ENCODE assay signal across 29 cellular contexts in the genomic region with DNA sequence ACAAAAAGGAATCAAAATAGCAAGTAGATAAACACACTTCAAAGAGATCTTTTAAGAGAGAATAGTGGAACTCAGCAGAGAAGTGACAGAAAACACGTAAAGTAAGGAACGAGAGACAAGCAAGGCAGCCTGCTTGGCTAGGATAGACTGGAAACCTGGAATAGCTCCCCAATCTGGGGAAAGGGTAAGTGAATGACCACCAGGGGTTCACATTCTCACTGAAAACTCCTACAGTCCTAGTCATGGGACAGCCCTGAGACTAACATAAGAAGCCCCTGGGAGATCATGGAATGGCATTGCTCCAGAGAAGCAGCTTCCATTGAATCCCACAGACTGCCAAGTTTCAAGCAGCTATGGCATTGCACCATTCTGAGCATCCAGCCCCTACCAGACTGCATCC.
"Had no signal": no experiment of that assay in that cellular context is flagged by ENCODE, and none has a peak within 500 bp of the region (broad histone marks: within the 10 kb centered on the region; RNA-seq: fewer than 3 reads in every experiment).

No MANE protein-coding gene starts in this region.

- H3K4me1 ChIP-seq: parathyroid adenoma, psoas muscle, right lobe of liver, sigmoid colon, stomach, thyroid gland, tibial nerve, upper lobe of left lung, vagina had no signal

- H3K79me2 ChIP-seq: parathyroid adenoma had no signal

- H3K27ac ChIP-seq: ovary, parathyroid adenoma, psoas muscle, right lobe of liver, sigmoid colon, stomach, thoracic aorta, thyroid gland, tibial nerve, upper lobe of left lung, vagina had no signal

- H3K27me3 Mint-ChIP-seq: natural killer cell treated with Interleukin-12 subunit alpha and Interleukin-12 subunit beta and Interleukin-15 and Interleukin-18, amount 100 ng/mL, for 72 hours; progenitor cell of endocrine pancreas; stimulated activated naive B cell treated with anti-CD40 and anti-IgM and Interleukin-4, amounts not matched to agents 10 μg/mL and 1 μg/mL and 100 μg/mL, for 72 hours; stimulated activated naive CD8-positive, alpha-beta T cell treated with anti-CD3 and anti-CD28 coated beads, Interleukin-15, Interleukin-2, amounts not matched to agents 100 ng/mL and 50 ng/mL, for 24 hours had no signal

- DNase-seq: nephron progenitor cell; occipital lobe; ovary; posterior cingulate gyrus; right cardiac atrium; right lobe of liver; sigmoid colon; small intestine; stimulated activated CD4-positive, alpha-beta T cell treated with anti-CD3 and anti-CD28 coated beads, Interleukin-15, amount 100 ng/mL, for 24 hours; stimulated activated CD4-positive, alpha-beta T cell treated with anti-CD3 and anti-CD28 coated beads, Interleukin-2, amount 100 ng/mL, for 24 hours; stimulated activated CD4-positive, alpha-beta T cell treated with anti-CD3 and anti-CD28 coated beads, Interleukin-2, amount 100 ng/mL, for 48 hours; stimulated activated CD4-positive, alpha-beta T cell treated with anti-CD3 and anti-CD28 coated beads, Interleukin-4, amount 100 ng/mL, for 24 hours; stimulated activated naive B cell treated with anti-CD40 and anti-IgM and Interleukin-4, amounts not matched to agents 10 μg/mL and 1 μg/mL and 100 μg/mL, for 72 hours; stimulated activated naive CD4-positive, alpha-beta T cell treated with Interleukin-2 at 50 U/mL for 16 hours; stomach; thyroid gland; trophoblast cell had no signal

- ATAC-seq: natural killer cell treated with Interleukin-12 subunit alpha and Interleukin-12 subunit beta and Interleukin-15 and Interleukin-18, amount 100 ng/mL, for 72 hours; psoas muscle; right cardiac atrium; right lobe of liver; stimulated activated effector memory CD8-positive, alpha-beta T cell treated with anti-CD3 and anti-CD28 coated beads, Interleukin-12 subunit alpha, Interleukin-12 subunit beta, amount 100 ng/mL, for 72 hours; stimulated activated naive B cell treated with anti-CD40 and anti-IgM and Interleukin-4, amounts not matched to agents 10 μg/mL and 1 μg/mL and 100 μg/mL, for 72 hours had no signal

- H3K4me1 Mint-ChIP-seq: nephron progenitor cell; neural crest cell; stimulated activated effector memory CD8-positive, alpha-beta T cell treated with anti-CD3 and anti-CD28 coated beads, Interleukin-12 subunit alpha, Interleukin-12 subunit beta, amount 100 ng/mL, for 72 hours; stimulated activated naive B cell treated with anti-CD40 and anti-IgM and Interleukin-4, amounts not matched to agents 10 μg/mL and 1 μg/mL and 100 μg/mL, for 72 hours had no signal

- H3K36me3 ChIP-seq: ovary, right lobe of liver, sigmoid colon, stomach, thoracic aorta, thyroid gland, tibial nerve, upper lobe of left lung, vagina had no signal

- H2AFZ ChIP-seq: parathyroid adenoma had no signal

- H3K36me3 Mint-ChIP-seq: stimulated activated effector memory CD8-positive, alpha-beta T cell treated with anti-CD3 and anti-CD28 coated beads, Interleukin-12 subunit alpha, Interleukin-12 subunit beta, amount 100 ng/mL, for 72 hours; stimulated activated naive B cell treated with anti-CD40 and anti-IgM and Interleukin-4, amounts not matched to agents 10 μg/mL and 1 μg/mL and 100 μg/mL, for 72 hours had no signal

- H3K9ac ChIP-seq: parathyroid adenoma had no signal

- H3K4me3 ChIP-seq: ovary, psoas muscle, right lobe of liver, sigmoid colon, stomach, thoracic aorta, thyroid gland, tibial nerve, upper lobe of left lung, vagina had no signal

- H3K27ac Mint-ChIP-seq: natural killer cell treated with Interleukin-12 subunit alpha and Interleukin-12 subunit beta and Interleukin-15 and Interleukin-18, amount 100 ng/mL, for 72 hours; nephron progenitor cell; progenitor cell of endocrine pancreas; stimulated activated effector memory CD8-positive, alpha-beta T cell treated with anti-CD3 and anti-CD28 coated beads, Interleukin-12 subunit alpha, Interleukin-12 subunit beta, amount 100 ng/mL, for 72 hours; stimulated activated naive B cell treated with anti-CD40 and anti-IgM and Interleukin-4, amounts not matched to agents 10 μg/mL and 1 μg/mL and 100 μg/mL, for 72 hours; stimulated activated naive CD8-positive, alpha-beta T cell treated with anti-CD3 and anti-CD28 coated beads, Interleukin-15, Interleukin-2, amounts not matched to agents 100 ng/mL and 50 ng/mL, for 24 hours had no signal

- FAIRE-seq: small intestine, urothelium cell line had no signal

- H3K4me3 Mint-ChIP-seq: natural killer cell treated with Interleukin-12 subunit alpha and Interleukin-12 subunit beta and Interleukin-15 and Interleukin-18, amount 100 ng/mL, for 72 hours; nephron progenitor cell; neural crest cell; stimulated activated effector memory CD8-positive, alpha-beta T cell treated with anti-CD3 and anti-CD28 coated beads, Interleukin-12 subunit alpha, Interleukin-12 subunit beta, amount 100 ng/mL, for 72 hours; stimulated activated naive B cell treated with anti-CD40 and anti-IgM and Interleukin-4, amounts not matched to agents 10 μg/mL and 1 μg/mL and 100 μg/mL, for 72 hours; stimulated activated naive CD8-positive, alpha-beta T cell treated with anti-CD3 and anti-CD28 coated beads, Interleukin-15, Interleukin-2, amounts not matched to agents 100 ng/mL and 50 ng/mL, for 24 hours had no signal

- H3K27me3 ChIP-seq: ovary, right lobe of liver, sigmoid colon, stomach, thyroid gland, tibial nerve, upper lobe of left lung, vagina had no signal

- H3K9me3 ChIP-seq: ovary, psoas muscle, right lobe of liver, thoracic aorta, thyroid gland, upper lobe of left lung, vagina had no signal
